ENCODE assay signal across 1 cellular context in the genomic region with DNA sequence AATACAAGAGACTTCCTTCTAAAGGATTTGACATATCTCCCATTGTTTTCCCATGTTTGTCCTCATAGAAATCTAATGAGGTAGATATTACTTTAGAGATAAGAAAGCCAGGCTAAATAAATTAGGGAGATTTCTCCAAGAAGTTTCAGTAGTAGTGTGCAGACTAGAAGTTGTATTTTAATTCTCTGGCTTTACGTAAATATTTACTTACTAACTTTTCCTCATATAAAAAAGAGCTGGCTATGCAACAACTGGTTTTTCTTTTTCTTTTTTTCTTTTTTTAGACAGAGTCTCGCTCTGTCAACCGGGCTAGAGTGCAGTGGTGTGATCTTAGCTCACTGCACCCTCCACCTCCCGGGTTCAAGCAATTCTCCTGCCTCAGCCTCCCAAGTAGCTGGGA.
TF ChIP-seq lines count a peak whose summit lies in the region.

No MANE protein-coding gene starts in this region.

TF ChIP-seq in GM12878, 131 proteins besides CTCF, POLR2A, EP300 and RAD21:
- TF ChIP-seq, protein P1, sequence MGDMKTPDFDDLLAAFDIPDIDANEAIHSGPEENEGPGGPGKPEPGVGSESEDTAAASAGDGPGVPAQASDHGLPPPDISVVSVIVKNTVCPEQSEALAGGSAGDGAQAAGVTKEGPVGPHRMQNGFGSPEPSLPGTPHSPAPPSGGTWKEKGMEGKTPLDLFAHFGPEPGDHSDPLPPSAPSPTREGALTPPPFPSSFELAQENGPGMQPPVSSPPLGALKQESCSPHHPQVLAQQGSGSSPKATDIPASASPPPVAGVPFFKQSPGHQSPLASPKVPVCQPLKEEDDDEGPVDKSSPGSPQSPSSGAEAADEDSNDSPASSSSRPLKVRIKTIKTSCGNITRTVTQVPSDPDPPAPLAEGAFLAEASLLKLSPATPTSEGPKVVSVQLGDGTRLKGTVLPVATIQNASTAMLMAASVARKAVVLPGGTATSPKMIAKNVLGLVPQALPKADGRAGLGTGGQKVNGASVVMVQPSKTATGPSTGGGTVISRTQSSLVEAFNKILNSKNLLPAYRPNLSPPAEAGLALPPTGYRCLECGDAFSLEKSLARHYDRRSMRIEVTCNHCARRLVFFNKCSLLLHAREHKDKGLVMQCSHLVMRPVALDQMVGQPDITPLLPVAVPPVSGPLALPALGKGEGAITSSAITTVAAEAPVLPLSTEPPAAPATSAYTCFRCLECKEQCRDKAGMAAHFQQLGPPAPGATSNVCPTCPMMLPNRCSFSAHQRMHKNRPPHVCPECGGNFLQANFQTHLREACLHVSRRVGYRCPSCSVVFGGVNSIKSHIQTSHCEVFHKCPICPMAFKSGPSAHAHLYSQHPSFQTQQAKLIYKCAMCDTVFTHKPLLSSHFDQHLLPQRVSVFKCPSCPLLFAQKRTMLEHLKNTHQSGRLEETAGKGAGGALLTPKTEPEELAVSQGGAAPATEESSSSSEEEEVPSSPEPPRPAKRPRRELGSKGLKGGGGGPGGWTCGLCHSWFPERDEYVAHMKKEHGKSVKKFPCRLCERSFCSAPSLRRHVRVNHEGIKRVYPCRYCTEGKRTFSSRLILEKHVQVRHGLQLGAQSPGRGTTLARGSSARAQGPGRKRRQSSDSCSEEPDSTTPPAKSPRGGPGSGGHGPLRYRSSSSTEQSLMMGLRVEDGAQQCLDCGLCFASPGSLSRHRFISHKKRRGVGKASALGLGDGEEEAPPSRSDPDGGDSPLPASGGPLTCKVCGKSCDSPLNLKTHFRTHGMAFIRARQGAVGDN (IDR thresholded peaks at IDR 0.05), result no peak
- TF ChIP-seq SMAD5 (IDR thresholded peaks at IDR 0.05; ENCODE audit: low read depth) (no peak), CHD1 (IDR thresholded peaks at IDR 0.05; ENCODE audit: low read depth, low read length) (no peak), CREM (IDR thresholded peaks at IDR 0.05; ENCODE audit: low read depth) (no peak)
- TF ChIP-seq, protein P2, sequence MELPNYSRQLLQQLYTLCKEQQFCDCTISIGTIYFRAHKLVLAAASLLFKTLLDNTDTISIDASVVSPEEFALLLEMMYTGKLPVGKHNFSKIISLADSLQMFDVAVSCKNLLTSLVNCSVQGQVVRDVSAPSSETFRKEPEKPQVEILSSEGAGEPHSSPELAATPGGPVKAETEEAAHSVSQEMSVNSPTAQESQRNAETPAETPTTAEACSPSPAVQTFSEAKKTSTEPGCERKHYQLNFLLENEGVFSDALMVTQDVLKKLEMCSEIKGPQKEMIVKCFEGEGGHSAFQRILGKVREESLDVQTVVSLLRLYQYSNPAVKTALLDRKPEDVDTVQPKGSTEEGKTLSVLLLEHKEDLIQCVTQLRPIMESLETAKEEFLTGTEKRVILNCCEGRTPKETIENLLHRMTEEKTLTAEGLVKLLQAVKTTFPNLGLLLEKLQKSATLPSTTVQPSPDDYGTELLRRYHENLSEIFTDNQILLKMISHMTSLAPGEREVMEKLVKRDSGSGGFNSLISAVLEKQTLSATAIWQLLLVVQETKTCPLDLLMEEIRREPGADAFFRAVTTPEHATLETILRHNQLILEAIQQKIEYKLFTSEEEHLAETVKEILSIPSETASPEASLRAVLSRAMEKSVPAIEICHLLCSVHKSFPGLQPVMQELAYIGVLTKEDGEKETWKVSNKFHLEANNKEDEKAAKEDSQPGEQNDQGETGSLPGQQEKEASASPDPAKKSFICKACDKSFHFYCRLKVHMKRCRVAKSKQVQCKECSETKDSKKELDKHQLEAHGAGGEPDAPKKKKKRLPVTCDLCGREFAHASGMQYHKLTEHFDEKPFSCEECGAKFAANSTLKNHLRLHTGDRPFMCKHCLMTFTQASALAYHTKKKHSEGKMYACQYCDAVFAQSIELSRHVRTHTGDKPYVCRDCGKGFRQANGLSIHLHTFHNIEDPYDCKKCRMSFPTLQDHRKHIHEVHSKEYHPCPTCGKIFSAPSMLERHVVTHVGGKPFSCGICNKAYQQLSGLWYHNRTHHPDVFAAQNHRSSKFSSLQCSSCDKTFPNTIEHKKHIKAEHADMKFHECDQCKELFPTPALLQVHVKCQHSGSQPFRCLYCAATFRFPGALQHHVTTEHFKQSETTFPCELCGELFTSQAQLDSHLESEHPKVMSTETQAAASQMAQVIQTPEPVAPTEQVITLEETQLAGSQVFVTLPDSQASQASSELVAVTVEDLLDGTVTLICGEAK (IDR thresholded peaks at IDR 0.05; ENCODE audit: borderline replicate concordance), result no peak
- TF ChIP-seq, protein P3, sequence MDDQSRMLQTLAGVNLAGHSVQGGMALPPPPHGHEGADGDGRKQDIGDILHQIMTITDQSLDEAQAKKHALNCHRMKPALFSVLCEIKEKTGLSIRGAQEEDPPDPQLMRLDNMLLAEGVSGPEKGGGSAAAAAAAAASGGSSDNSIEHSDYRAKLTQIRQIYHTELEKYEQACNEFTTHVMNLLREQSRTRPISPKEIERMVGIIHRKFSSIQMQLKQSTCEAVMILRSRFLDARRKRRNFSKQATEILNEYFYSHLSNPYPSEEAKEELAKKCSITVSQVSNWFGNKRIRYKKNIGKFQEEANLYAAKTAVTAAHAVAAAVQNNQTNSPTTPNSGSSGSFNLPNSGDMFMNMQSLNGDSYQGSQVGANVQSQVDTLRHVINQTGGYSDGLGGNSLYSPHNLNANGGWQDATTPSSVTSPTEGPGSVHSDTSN (IDR thresholded peaks at IDR 0.05; ENCODE audit: insufficient replicate concordance, low read depth, low read length), result no peak
- TF ChIP-seq, protein P4, sequence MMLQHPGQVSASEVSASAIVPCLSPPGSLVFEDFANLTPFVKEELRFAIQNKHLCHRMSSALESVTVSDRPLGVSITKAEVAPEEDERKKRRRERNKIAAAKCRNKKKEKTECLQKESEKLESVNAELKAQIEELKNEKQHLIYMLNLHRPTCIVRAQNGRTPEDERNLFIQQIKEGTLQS (IDR thresholded peaks at IDR 0.05; ENCODE audit: borderline replicate concordance, extremely low read depth, low read depth, low read length), result no peak
TF ChIP-seq in GM12878: peak in this region for 0.
